8 cellular contexts compared by ENCODE assay signal in the genomic region with DNA sequence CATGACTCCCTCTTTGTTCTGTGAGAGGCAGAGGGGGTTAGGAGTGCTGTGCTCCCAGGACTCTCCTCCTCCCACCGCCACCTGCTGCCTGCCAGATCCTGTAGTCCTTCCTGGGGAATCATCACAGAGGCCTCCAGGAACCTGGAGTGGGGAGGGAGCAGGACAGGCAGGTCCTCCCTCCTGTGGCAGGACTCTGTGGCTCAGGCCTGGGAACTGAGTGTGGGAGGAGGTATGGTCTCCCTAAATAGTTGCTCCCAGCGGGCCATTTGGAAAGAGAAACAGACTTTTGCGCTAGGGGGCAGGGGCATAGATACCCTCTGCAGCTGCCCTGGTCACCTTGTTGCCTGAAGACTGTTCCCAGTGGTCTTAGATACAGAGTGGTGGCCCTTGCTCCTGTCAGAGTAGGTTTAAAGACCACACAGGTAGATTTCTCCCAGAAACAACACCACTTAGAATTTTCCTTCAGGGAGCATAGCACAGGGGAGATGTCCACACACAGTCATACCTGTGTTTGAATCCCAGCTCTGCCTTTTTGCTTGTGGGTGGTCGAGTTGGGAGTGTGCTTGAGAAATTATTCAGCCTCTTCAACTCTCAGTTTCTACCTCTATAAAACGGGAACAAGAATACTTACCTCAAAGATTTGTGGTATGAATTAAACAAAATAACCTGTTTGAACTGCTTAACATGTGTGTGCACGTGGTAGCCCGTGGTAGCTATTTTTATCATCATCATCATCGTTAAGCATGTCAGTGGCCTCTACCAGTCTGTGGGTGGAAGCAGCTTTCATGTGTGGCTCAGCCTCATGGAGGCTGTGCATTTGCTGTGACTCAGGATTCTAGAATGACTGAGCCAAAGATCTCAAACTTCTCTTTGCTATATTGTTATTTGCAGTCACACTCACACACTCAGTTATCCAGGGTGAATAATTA. TPM values are rescaled to one million over a fixed set of nuclear protein-coding genes. Genes with fewer than 3 reads are reported as not detected.
A peak's percentile ranks its signal among the peaks of the same experiment; 100 is the strongest.
DNase-seq lines count a peak whose midpoint lies in the region; ATAC-seq and TF ChIP-seq lines count a peak whose summit lies in the region.

No MANE protein-coding gene starts in this region.

- TF ChIP-seq CTCF in brain (conservative IDR thresholded peaks at IDR 0.05) (no peak), uterus (IDR thresholded peaks at IDR 0.05) (no peak)

- no peaks in the 10 kb centered on the region for H3K27me3 ChIP-seq in uterus

- DNase-seq in T-helper 2 cell (peak in 4 of 5 experiments; percentile 59 to 95 (median 64)), naive B cell (peak; percentile 87), uterus (no peak), middle frontal gyrus (ENCODE audit: extremely low spot score, low spot score) (no peak), HT-29 (ENCODE audit: low spot score) (no peak)

- H3K36me3 ChIP-seq in uterus, result no peaks in the 10 kb centered on the region

- H3K4me3 ChIP-seq in uterus, result no peak overlapping the region

- H3K4me1 ChIP-seq in uterus, result peaks cover 28 to 34% of the 10 kb centered on the region in 2 donors

- intact Hi-C loops in uterus (cut with DNase I; ENCODE audit: low total_unique reads), result loop anchor here (5.0 kb wide), 1 partner anchor 72 kb away; no protein-coding TSS in a partner anchor

- H3K4me3 Mint-ChIP-seq in brain (no peak overlapping the region), naive B cell (peak overlapping the region; percentile 64 to 90 (median 82))

- H3K4me1 Mint-ChIP-seq in brain (peaks cover 40% of the 10 kb centered on the region), naive B cell (peaks cover 88 to 100% (median 96%) of the 10 kb centered on the region in 3 donors)

- H3K27me3 Mint-ChIP-seq in brain (peaks cover 7% of the 10 kb centered on the region), naive B cell (no peaks in the 10 kb centered on the region)

- H3K9me3 ChIP-seq in uterus, result no peaks in the 10 kb centered on the region

- H3K27ac Mint-ChIP-seq in brain (peak overlapping the region in 4 of 5 experiments; percentile 20 to 96 (median 66)), naive B cell (peak overlapping the region; percentile 93 to 99 (median 98))

- no peak for TF ChIP-seq POLR2A in uterus (IDR thresholded peaks at IDR 0.05)

- peak; percentile 70 for ATAC-seq in GM18868 (IDR thresholded peaks at IDR 0.05; ENCODE audit: unreplicated experiment)
- peak; percentile 35 for ATAC-seq in HG03060 (IDR thresholded peaks at IDR 0.05; ENCODE audit: low read depth, unreplicated experiment)
- peak; percentile 79 to 87 for ATAC-seq in naive B cell (ENCODE audit: low read depth in 2 of 2)

- H3K9me3 Mint-ChIP-seq in brain (no peaks in the 10 kb centered on the region), naive B cell (no peaks in the 10 kb centered on the region)

- H3K27ac ChIP-seq in uterus, result peak overlapping the region; percentile 51 to 68

- H3K36me3 Mint-ChIP-seq in brain (no peaks in the 10 kb centered on the region), naive B cell (peaks cover 0 to 7% of the 10 kb centered on the region in 2 donors)

RNA-seq across cellular contexts. Expression of a gene that starts 55.8 kb away (rescaled TPM):
- polyA plus RNA-seq in brain (ENCODE audit: insufficient read depth, low read depth, low replicate concordance), result 2.4 TPM
- 1 to 10 TPM; 1.5 to 3.1 (median 1.9) TPM for polyA plus RNA-seq in naive B cell (ENCODE audit: low read depth in 6 of 6)
- 10 to 100 TPM in 2 of 4 donors, 1 to 10 TPM in 2; 2.0 to 18.9 (median 10.0) TPM for total RNA-seq in uterus
- 6.6 and 11.9 TPM in 2 replicates for total RNA-seq in HT-29 (2014; rRNA removed; shearing (Covaris generic))

Comparison
In these comparisons a context has a peak if more than half of its experiments do, and no peak if none do; other contexts are left out.
1. DNase-seq: peak in T-helper 2 cell (4 of 5) and naive B cell (single experiment); none in uterus (0 of 2), middle frontal gyrus (single experiment) and HT-29 (single experiment).
2. H3K4me3 Mint-ChIP-seq: peak in naive B cell (8 of 8); none in brain (0 of 5).
3. Peak in every context shown above with its lines, with median percentiles within 50 percentile points of each other: ATAC-seq.